14 cellular contexts compared by ENCODE assay signal in the genomic region with DNA sequence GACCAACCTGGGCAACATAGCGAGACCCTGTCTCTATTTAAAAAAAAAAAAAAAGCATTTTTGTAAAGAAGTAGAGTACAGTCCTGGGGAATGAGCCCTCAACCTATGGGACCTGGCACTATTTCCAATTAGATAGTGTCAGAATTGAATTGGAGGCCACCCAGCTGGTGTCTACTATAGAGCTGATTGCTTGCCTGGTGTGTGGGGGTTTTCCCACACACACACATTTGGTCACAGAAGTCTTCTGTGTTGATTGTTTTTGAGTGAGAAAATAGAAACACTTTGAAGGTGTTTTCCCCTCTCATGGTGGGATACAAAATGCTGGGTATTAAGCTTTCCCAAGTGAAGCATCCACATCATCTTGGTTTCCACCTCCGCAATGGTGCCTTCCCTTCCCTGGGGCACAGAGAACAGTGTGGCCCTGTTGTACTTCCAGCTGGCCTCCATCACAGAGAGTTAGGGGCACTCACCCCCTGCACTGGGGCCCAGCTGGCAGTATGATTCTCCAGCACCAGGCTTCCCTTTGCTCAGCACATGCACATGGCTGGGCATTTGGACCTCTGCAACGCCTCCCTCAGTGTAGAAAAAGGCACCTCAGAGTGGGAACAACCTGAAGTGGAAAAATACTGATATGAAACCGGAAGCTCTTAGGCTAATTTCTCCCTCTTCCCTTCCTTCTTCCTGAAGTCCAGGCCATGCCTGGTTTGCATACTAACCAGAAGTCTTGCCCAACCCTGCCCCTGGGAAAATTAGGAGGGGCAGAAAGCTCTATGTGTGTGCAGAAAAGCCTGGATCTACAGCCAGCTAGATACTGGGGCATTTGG. TPM values are rescaled to one million over a fixed set of nuclear protein-coding genes. Genes with fewer than 3 reads are reported as not detected.
A peak's percentile ranks its signal among the peaks of the same experiment; 100 is the strongest.
DNase-seq lines count a peak whose midpoint lies in the region; ATAC-seq and TF ChIP-seq lines count a peak whose summit lies in the region.
"Had no signal": no experiment of that assay in that cellular context is flagged by ENCODE, and none has a peak within 500 bp of the region (broad histone marks: within the 10 kb centered on the region; RNA-seq: fewer than 3 reads in every experiment).

No MANE protein-coding gene starts in this region.

- POLR2A ChIA-PET in MCF 10A (lab: Yijun Ruan, JAX) = interaction anchor here (0.7 to 2.5 kb wide), 14 partner anchors 9 to 329 kb away, joined by 3 to 14 read pairs (median 4); a partner anchor contains a TSS
- POLR2A ChIA-PET in activated B cell treated with CpG ODN at 0.5 μM for 24 hours (lab: Charles Lee) = interaction anchor here (0.6 to 3.8 kb wide), 15 partner anchors 10 to 233 kb away, joined by 3 to 99 read pairs (median 5); a partner anchor contains a TSS

- dilution Hi-C loops in mammary epithelial cell (cut with HindIII; ENCODE audit: low sequenced_read_pairs) = loop anchor here (5.0 kb wide), 1 partner anchor 97 kb away; no protein-coding TSS in a partner anchor

- no peaks in the 10 kb centered on the region for H3K79me2 ChIP-seq in mammary epithelial cell (ENCODE audit: insufficient read depth, low read length)

- H2BK12ac ChIP-seq in neuronal stem cell (ENCODE audit: low read length) = no peak overlapping the region

- H3K4me2 ChIP-seq in mammary epithelial cell (ENCODE audit: insufficient read depth, low read depth, low read length) = no peak overlapping the region
- no peak overlapping the region for H3K4me2 ChIP-seq in neuronal stem cell (ENCODE audit: insufficient read depth, low read length, poor library complexity, severe bottlenecking)

- H3K9ac ChIP-seq in mammary epithelial cell (ENCODE audit: insufficient read depth, low read length) = no peak overlapping the region
- no peak overlapping the region for H3K9ac ChIP-seq in neuronal stem cell (ENCODE audit: low read depth, low read length, poor library complexity)

- no peak overlapping the region for H2BK120ac ChIP-seq in neuronal stem cell (ENCODE audit: low read depth, low read length)

- H4K20me1 ChIP-seq in mammary epithelial cell (ENCODE audit: insufficient read depth, low read length) = no peaks in the 10 kb centered on the region

- H3K23ac ChIP-seq in neuronal stem cell (ENCODE audit: low read depth, low read length, poor library complexity) = no peak overlapping the region

- 50% methylated on average over 4 of the region's 4 CpGs for WGBS in mammary epithelial cell (ENCODE audit: low coverage, missing lambda C conversion rate)
- no CpG with 5 or more reads among the region's 4 CpGs for WGBS in neuronal stem cell (ENCODE audit: extremely low coverage in 2 of 2, insufficient read length in 2 of 2, insufficient replicate concordance in 1 of 2), 2 donors

- H3K27ac ChIP-seq in mammary epithelial cell (ENCODE audit: insufficient read depth, low read depth, low read length) (no peak overlapping the region), Peyer's patch (no peak overlapping the region), neuronal stem cell (replicated peaks; ENCODE audit: low read length) (no peak overlapping the region)
- H3K27ac ChIP-seq: ascending aorta, epithelial cell of prostate had no signal

- H3K18ac ChIP-seq in neuronal stem cell (ENCODE audit: low read length) = no peak overlapping the region

- H3K27me3 Mint-ChIP-seq in MCF 10A (ENCODE audit: insufficient read depth, unreplicated experiment) (no peaks in the 10 kb centered on the region), activated B cell treated with CpG ODN at 0.5 μM for 24 hours (no peaks in the 10 kb centered on the region)

- H3K4ac ChIP-seq in neuronal stem cell (ENCODE audit: low read length) = no peak overlapping the region

- H3K36me3 ChIP-seq in mammary epithelial cell (ENCODE audit: insufficient read depth, low read length) = peaks cover 4% of the 10 kb centered on the region
- peaks cover 0 to 33% (median 0%) of the 10 kb centered on the region in 3 donors for H3K36me3 ChIP-seq in Peyer's patch
- peaks cover 20 to 33% of the 10 kb centered on the region in 2 donors for H3K36me3 ChIP-seq in neuronal stem cell (replicated peaks in 1 of 2; ENCODE audit: control insufficient read depth in 2 of 2, insufficient read depth in 2 of 2, low read length in 2 of 2)

- CTCF ChIA-PET in MCF 10A (lab: Yijun Ruan, JAX) (interaction anchor here (0.5 to 2.6 kb wide), 12 partner anchors 8 to 215 kb away, joined by 3 to 18 read pairs (median 4); a partner anchor contains a TSS), mammary epithelial cell (lab: Charles Lee; ENCODE audit: low non-redundant PET) (interaction anchor here (0.6 kb wide), 1 partner anchor 995 kb away, joined by 6 read pairs; no protein-coding TSS in a partner anchor), activated B cell treated with CpG ODN at 0.5 μM for 24 hours (lab: Charles Lee) (interaction anchor here (0.8 to 3.2 kb wide), 11 partner anchors 9 to 199 kb away, joined by 3 to 21 read pairs (median 7); no protein-coding TSS in a partner anchor)

- no peak overlapping the region for H4K91ac ChIP-seq in neuronal stem cell (ENCODE audit: low read depth, low read length, poor library complexity)

- TF ChIP-seq CTCF in MCF 10A (IDR thresholded peaks at IDR 0.05; ENCODE audit: unreplicated experiment) = no peak
- TF ChIP-seq CTCF in mammary epithelial cell (conservative IDR thresholded peaks at IDR 0.05 in 1 of 2, IDR thresholded peaks at IDR 0.05 in 1 of 2; ENCODE audit: extremely low read depth in 1 of 2, insufficient read depth in 1 of 2, low read depth in 1 of 2, low read length in 2 of 2) = no peak
- TF ChIP-seq CTCF in activated B cell treated with CpG ODN at 0.5 μM for 24 hours (IDR thresholded peaks at IDR 0.05) = no peak
- TF ChIP-seq CTCF in Peyer's patch (IDR thresholded peaks at IDR 0.05) = no peak

- no peak overlapping the region for H3K4me3 Mint-ChIP-seq in MCF 10A (ENCODE audit: unreplicated experiment)
- peak overlapping the region; percentile 24 for H3K4me3 Mint-ChIP-seq in activated B cell treated with CpG ODN at 0.5 μM for 24 hours
- H3K4me3 Mint-ChIP-seq: immature natural killer cell; T-helper 2 cell treated with Interferon-gamma antibody and Interleukin-4, amounts not matched to agents 5 μg/mL and 100 μg/mL, for 36 hours had no signal

- intact Hi-C loops in MCF 10A (cut with micrococcal nuclease) = no loop called here
- intact Hi-C loops in mammary epithelial cell (cut with micrococcal nuclease) = no loop called here
- intact Hi-C loops in activated B cell treated with CpG ODN at 0.5 μM for 24 hours (cut with micrococcal nuclease) = loop anchor here (1.0 to 2.0 kb wide), 2 partner anchors 8 to 94 kb away; no protein-coding TSS in a partner anchor

- H3K27me3 ChIP-seq in mammary epithelial cell (ENCODE audit: insufficient read depth, low read length) (no peaks in the 10 kb centered on the region), Peyer's patch (no peaks in the 10 kb centered on the region), neuronal stem cell (ENCODE audit: control insufficient read depth in 3 of 3, insufficient read depth in 3 of 3, low read depth in 1 of 3, low read length in 3 of 3) (peaks cover 0 to 2% (median 0%) of the 10 kb centered on the region in 3 experiments)
- H3K27me3 ChIP-seq: ascending aorta had no signal

- H3K36me3 Mint-ChIP-seq in MCF 10A (ENCODE audit: insufficient read depth, unreplicated experiment) = peaks cover 34% of the 10 kb centered on the region
- peaks cover 32% of the 10 kb centered on the region for H3K36me3 Mint-ChIP-seq in activated B cell treated with CpG ODN at 0.5 μM for 24 hours (ENCODE audit: low read depth)

- no peak overlapping the region for H3K14ac ChIP-seq in neuronal stem cell (ENCODE audit: low read length)

- H4K8ac ChIP-seq in neuronal stem cell (ENCODE audit: low read depth, low read length) = no peak overlapping the region

- H2BK5ac ChIP-seq in neuronal stem cell (ENCODE audit: low read length) = no peak overlapping the region

- BruUV-seq in MCF 10A (replicated peaks; lab: Mats Ljungman, UMichigan) (no TSS peak), mammary epithelial cell (replicated peaks; lab: Mats Ljungman, UMichigan) (no TSS peak)

- H3K4me1 ChIP-seq in mammary epithelial cell (ENCODE audit: insufficient read depth, low read length) (no peaks in the 10 kb centered on the region), Peyer's patch (no peaks in the 10 kb centered on the region), neuronal stem cell (ENCODE audit: control insufficient read depth in 2 of 2, insufficient read depth in 1 of 2, low read depth in 1 of 2, low read length in 2 of 2) (no peaks in the 10 kb centered on the region)
- H3K4me1 ChIP-seq: ascending aorta had no signal

- H3K79me1 ChIP-seq in neuronal stem cell (ENCODE audit: low read depth, low read length) = no peaks in the 10 kb centered on the region

- H2BK15ac ChIP-seq in neuronal stem cell (ENCODE audit: low read length) = no peak overlapping the region

- ATAC-seq in activated B cell treated with CpG ODN at 0.5 μM for 24 hours (ENCODE audit: low read depth) (peak; percentile 70), left lobe of liver (peak; percentile 56), GM21367 (IDR thresholded peaks at IDR 0.05; ENCODE audit: unreplicated experiment) (no peak)

- no peak overlapping the region for H3K27ac Mint-ChIP-seq in MCF 10A (ENCODE audit: low read depth, unreplicated experiment)
- peak overlapping the region; percentile 36 for H3K27ac Mint-ChIP-seq in activated B cell treated with CpG ODN at 0.5 μM for 24 hours
- H3K27ac Mint-ChIP-seq: T-helper 2 cell treated with Interferon-gamma antibody and Interleukin-4, amounts not matched to agents 5 μg/mL and 100 μg/mL, for 36 hours had no signal

- H3K4me3 ChIP-seq in mammary epithelial cell (replicated peaks in 1 of 3; ENCODE audit: insufficient read depth in 1 of 3, low read depth in 2 of 3, low read length in 3 of 3) = no peak overlapping the region
- H3K4me3 ChIP-seq in Peyer's patch = no peak overlapping the region
- H3K4me3 ChIP-seq in neuronal stem cell (ENCODE audit: low read length in 2 of 2) = no peak overlapping the region
- H3K4me3 ChIP-seq: ascending aorta had no signal

- H2AK5ac ChIP-seq in neuronal stem cell (ENCODE audit: low read depth, low read length) = no peak overlapping the region

- H3K9me3 ChIP-seq in mammary epithelial cell (replicated peaks; ENCODE audit: insufficient read depth, low read length) = no peaks in the 10 kb centered on the region
- H3K9me3 ChIP-seq in Peyer's patch = no peaks in the 10 kb centered on the region
- no peaks in the 10 kb centered on the region for H3K9me3 ChIP-seq in neuronal stem cell (replicated peaks in 1 of 2; ENCODE audit: control insufficient read depth in 2 of 2, insufficient read depth in 1 of 2, low read depth in 1 of 2, low read length in 2 of 2)
- H3K9me3 ChIP-seq: ascending aorta had no signal

- DNase-seq in MCF 10A (ENCODE audit: unreplicated experiment) (peak; percentile 40), mammary epithelial cell (no peak), activated B cell treated with CpG ODN at 0.5 μM for 24 hours (no peak), left lobe of liver (ENCODE audit: low spot score) (no peak), stromal cell of bone marrow (ENCODE audit: low read depth) (peak; percentile 67), Peyer's patch (no peak), neuronal stem cell (ENCODE audit: low spot score) (no peak)
- DNase-seq: immature natural killer cell; NCI-H1436 treated with DMSO at 0.1 percent for 48 hours; NK-92 treated with Interleukin-12 subunit alpha and Interleukin-12 subunit beta, amount 100 ng/mL, for 24 hours had no signal

- H3K4me1 Mint-ChIP-seq in MCF 10A (ENCODE audit: insufficient read depth, unreplicated experiment) (no peaks in the 10 kb centered on the region), activated B cell treated with CpG ODN at 0.5 μM for 24 hours (peaks cover 18% of the 10 kb centered on the region)
- H3K4me1 Mint-ChIP-seq: immature natural killer cell had no signal

- TF ChIP-seq POLR2A in Peyer's patch (IDR thresholded peaks at IDR 0.05) = no peak

- H3K9me3 Mint-ChIP-seq in MCF 10A (ENCODE audit: unreplicated experiment) (no peaks in the 10 kb centered on the region), activated B cell treated with CpG ODN at 0.5 μM for 24 hours (no peaks in the 10 kb centered on the region)
- H3K9me3 Mint-ChIP-seq: immature natural killer cell; T-helper 2 cell treated with Interferon-gamma antibody and Interleukin-4, amounts not matched to agents 5 μg/mL and 100 μg/mL, for 36 hours had no signal

- H2AFZ ChIP-seq in mammary epithelial cell (ENCODE audit: low read depth, low read length) (no peak overlapping the region), neuronal stem cell (ENCODE audit: low read length) (no peak overlapping the region)

- in situ Hi-C loops in mammary epithelial cell (cut with MboI; ENCODE audit: low sequenced_read_pairs in 2 of 2) = no loop called here

RNA-seq across cellular contexts. Expression of a gene that starts 10.7 kb away (rescaled TPM):
- total RNA-seq in MCF 10A (2022) (60.9 and 76.2 TPM in 2 replicates), mammary epithelial cell (10 to 100 TPM; 12.3 to 73.5 TPM), activated B cell treated with CpG ODN at 0.5 μM for 24 hours (550 and 622 TPM in 2 replicates), left lobe of liver (9.0 TPM), Peyer's patch (10 to 100 TPM in 3 of 4 donors, 1 to 10 TPM in 1; 6.5 to 22.9 (median 19.2) TPM)
- polyA plus RNA-seq in mammary epithelial cell = 16.8 TPM
- 10.5 TPM for polyA minus RNA-seq in mammary epithelial cell
- 7.6 TPM for polyA plus RNA-seq in neuronal stem cell (2013, experiment 1 of 2)
- polyA plus RNA-seq in neuronal stem cell (2013, experiment 2 of 2) = 8.2 TPM

RNA-seq across cellular contexts. Expression of a gene that starts 33.8 kb away (rescaled TPM):
- total RNA-seq in MCF 10A (2022) (0.66 and 0.75 TPM in 2 replicates), mammary epithelial cell (under 1 TPM; 0.50 to 0.82 TPM), activated B cell treated with CpG ODN at 0.5 μM for 24 hours (1.4 and 1.5 TPM in 2 replicates), left lobe of liver (7.0 TPM), Peyer's patch (10 to 100 TPM in 1 of 4 donors, 1 to 10 TPM in 2, not detected in 1; 1.6 to 14.3 (median 6.3) TPM)
- 0.16 TPM for polyA plus RNA-seq in mammary epithelial cell
- polyA minus RNA-seq in mammary epithelial cell = not detected
- 2.4 TPM for polyA plus RNA-seq in neuronal stem cell (2013, experiment 1 of 2)
- polyA plus RNA-seq in neuronal stem cell (2013, experiment 2 of 2) = 1.9 TPM
- total RNA-seq: ascending aorta had no signal

RNA-seq across cellular contexts. Expression of a gene that starts 35.8 kb away (rescaled TPM):
- total RNA-seq in MCF 10A (2022) (11.1 and 11.3 TPM in 2 replicates), mammary epithelial cell (1 to 10 TPM; 5.0 to 7.0 TPM), activated B cell treated with CpG ODN at 0.5 μM for 24 hours (15.7 and 18.9 TPM in 2 replicates), left lobe of liver (12.7 TPM), Peyer's patch (10 to 100 TPM; 36.9 to 57.8 (median 44.8) TPM)
- polyA plus RNA-seq in mammary epithelial cell = 6.5 TPM
- 0.41 TPM for polyA minus RNA-seq in mammary epithelial cell
- 4.7 TPM for polyA plus RNA-seq in neuronal stem cell (2013, experiment 1 of 2)
- polyA plus RNA-seq in neuronal stem cell (2013, experiment 2 of 2) = 4.8 TPM

RNA-seq across cellular contexts. Expression of a gene that starts 47.6 kb away (rescaled TPM):
- total RNA-seq in MCF 10A (2022) (55.0 and 64.5 TPM in 2 replicates), mammary epithelial cell (10 to 100 TPM; 32.0 to 49.5 TPM), activated B cell treated with CpG ODN at 0.5 μM for 24 hours (43.7 and 46.0 TPM in 2 replicates), left lobe of liver (23.4 TPM), Peyer's patch (10 to 100 TPM in 3 of 4 donors, 1 to 10 TPM in 1; 8.9 to 56.9 (median 29.3) TPM)
- 68.1 TPM for polyA plus RNA-seq in mammary epithelial cell
- 14.6 TPM for polyA minus RNA-seq in mammary epithelial cell
- 114 TPM for polyA plus RNA-seq in neuronal stem cell (2013, experiment 1 of 2)
- 113 TPM for polyA plus RNA-seq in neuronal stem cell (2013, experiment 2 of 2)

Comparison
In these comparisons a context has a peak if more than half of its experiments do, and no peak if none do; other contexts are left out.
1. DNase-seq: peak in MCF 10A (single experiment) and stromal cell of bone marrow (single experiment); none in mammary epithelial cell (single experiment), activated B cell treated with CpG ODN at 0.5 μM for 24 hours (single experiment), left lobe of liver (single experiment), Peyer's patch (0 of 3) and neuronal stem cell (single experiment).